2 cellular contexts compared by ENCODE assay signal in genomic region chr10:77555591-77556212, GRCh38.
TF ChIP-seq lines count a peak whose summit lies in the region.

No MANE protein-coding gene starts in this region.

TF ChIP-seq in liver, 16 proteins besides CTCF, POLR2A, EP300 and RAD21 (continued from another document):
- TF ChIP-seq JUND (IDR thresholded peaks at IDR 0.05) (peak; percentile 33 to 82), FOXA2 (IDR thresholded peaks at IDR 0.05) (no peak), YY1 (IDR thresholded peaks at IDR 0.05) (peak; percentile 48), RXRA (IDR thresholded peaks at IDR 0.05) (peak; percentile 84 to 95), TAF1 (conservative IDR thresholded peaks at IDR 0.05) (no peak), FOXA1 (IDR thresholded peaks at IDR 0.05) (no peak), NR2F2 (IDR thresholded peaks at IDR 0.05) (peak; percentile 33), MAX (IDR thresholded peaks at IDR 0.05) (no peak), EGR1 (IDR thresholded peaks at IDR 0.05; ENCODE audit: low read depth in 2 of 2) (peak in 1 of 2 donors; percentile 24), REST (IDR thresholded peaks at IDR 0.05) (peak; percentile 38), HNF4A (conservative IDR thresholded peaks at IDR 0.05) (peak; percentile 66 to 84), ZBTB33 (IDR thresholded peaks at IDR 0.05) (peak; percentile 35), GABPA (IDR thresholded peaks at IDR 0.05 in 1 of 2, conservative IDR thresholded peaks at IDR 0.05 in 1 of 2) (no peak), HNF4G (IDR thresholded peaks at IDR 0.05) (peak; percentile 36)

TF ChIP-seq in neural cell, 6 proteins besides CTCF, POLR2A, EP300 and RAD21:
- TF ChIP-seq REST (IDR thresholded peaks at IDR 0.05; ENCODE audit: borderline replicate concordance) (no peak), TAF1 (IDR thresholded peaks at IDR 0.05; ENCODE audit: low read depth) (no peak), SMC3 (conservative IDR thresholded peaks at IDR 0.05; ENCODE audit: poor library complexity) (no peak), EZH2 (IDR thresholded peaks at IDR 0.05; ENCODE audit: borderline replicate concordance, insufficient read depth, low read length, poor library complexity, severe bottlenecking) (no peak), MXI1 (conservative IDR thresholded peaks at IDR 0.05; ENCODE audit: poor library complexity, severe bottlenecking) (no peak), POLR2AphosphoS5 (IDR thresholded peaks at IDR 0.05) (no peak)
